22 cellular contexts compared by ENCODE assay signal in genomic region chr9:563200-563599, GRCh38. TPM values are rescaled to one million over a fixed set of nuclear protein-coding genes. Genes with fewer than 3 reads are reported as not detected.
DNase-seq lines count a peak whose midpoint lies in the region; ATAC-seq, FAIRE-seq and TF ChIP-seq lines count a peak whose summit lies in the region.
"Had no signal": no experiment of that assay in that cellular context is flagged by ENCODE, and none has a peak within 500 bp of the region (broad histone marks: within the 10 kb centered on the region; RNA-seq: fewer than 3 reads in every experiment).

No MANE protein-coding gene starts in this region.

- ATAC-seq in A549 (peak in 1 of 2 experiments; percentile 32; a peak in 2 of 6 replicates), heart right ventricle (peak in 2 of 8 donors; percentile 7 to 29), HG03097 (IDR thresholded peaks at IDR 0.05; ENCODE audit: low FRiP score, unreplicated experiment) (no peak)
- ATAC-seq: activated CD8-positive, alpha-beta memory T cell treated with anti-CD3 and anti-CD28 coated beads, Interleukin-2, amount 10 ng/mL, durations not matched to agents 7 days and 5 days; activated T-cell treated with anti-CD3 and anti-CD28 coated beads, Interleukin-2, amount 50 U/mL, for 72 hours; stimulated activated naive B cell treated with anti-CD40 and anti-IgM and Interleukin-4, amounts not matched to agents 10 μg/mL and 1 μg/mL and 100 μg/mL, for 72 hours had no signal

- no peak for DNase-seq in A549 (ENCODE audit: low read depth in 1 of 2, low spot score in 1 of 2)
- peak; percentile 1 for DNase-seq in SK-MEL-5 (ENCODE audit: low read depth, low spot score)
- no peak for DNase-seq in heart right ventricle
- DNase-seq in putamen (ENCODE audit: low spot score) = peak; percentile 86
- DNase-seq in NCI-H2029 (lab: John Stamatoyannopoulos, UW) = no peak
- no peak for DNase-seq in RCC 7860 (ENCODE audit: low spot score)
- DNase-seq: activated CD4-positive, alpha-beta T cell treated with anti-CD3 and anti-CD28 coated beads, Interleukin-2, amount 50 U/mL, for 1 hour; activated CD8-positive, alpha-beta memory T cell treated with anti-CD3 and anti-CD28 coated beads, Interleukin-2, amount 10 ng/mL, durations not matched to agents 7 days and 5 days; activated naive CD4-positive, alpha-beta T cell; activated T-cell treated with anti-CD3 and anti-CD28 coated beads, Interleukin-2, amount 50 U/mL, for 72 hours; COR-L47; GF-D8; glutamatergic neuron; HCEC 1CT; kidney; NCI-H2081; NCI-H748 treated with DMSO at 0.1 percent for 48 hours; posterior cingulate gyrus; stimulated activated CD4-positive, alpha-beta T cell treated with anti-CD3 and anti-CD28 coated beads, Interleukin-15, amount 100 ng/mL, for 24 hours; stimulated activated naive B cell treated with anti-CD40 and anti-IgM and Interleukin-4, amounts not matched to agents 10 μg/mL and 1 μg/mL and 100 μg/mL, for 72 hours had no signal

- no peak for TF ChIP-seq CTCF in A549 (IDR thresholded peaks at IDR 0.05)
- TF ChIP-seq CTCF in heart right ventricle (IDR thresholded peaks at IDR 0.05) = no peak

- TF ChIP-seq EP300 in A549 (IDR thresholded peaks at IDR 0.05) = no peak

- peaks cover 0 to 6% (median 0%) of the 10 kb centered on the region in 9 donors for H3K36me3 ChIP-seq in heart right ventricle
- H3K36me3 ChIP-seq: BLaER1 treated with 17β-estradiol and CSF1 and Interleukin-3, amounts not matched to agents 10 nM and 100 nM had no signal

- WGBS in A549 (ENCODE audit: missing lambda C conversion rate) = 81% methylated on average over 1 of the region's 1 CpG
- 42 to 56% methylated on average over 1 of the region's 1 CpG for WGBS in heart right ventricle, 2 donors

- H3K27ac ChIP-seq in A549 = peak overlapping the region; percentile 66 to 68
- peak overlapping the region in 7 of 10 donors; percentile 1 to 55 (median 31) for H3K27ac ChIP-seq in heart right ventricle
- H3K27ac ChIP-seq: BLaER1 treated with 17β-estradiol and CSF1 and Interleukin-3, amounts not matched to agents 10 nM and 100 nM had no signal

- intact Hi-C loops in heart right ventricle (cut with DNase I) = no loop called here

- POLR2A ChIA-PET in A549 (lab: Yijun Ruan, JAX) = no interaction called here

- H3K4me2 ChIP-seq in A549 = peak overlapping the region; percentile 79
- H3K4me2 ChIP-seq: BLaER1 treated with 17β-estradiol and CSF1 and Interleukin-3, amounts not matched to agents 10 nM and 100 nM had no signal

- H3K4me3 ChIP-seq in A549 = peak overlapping the region; percentile 13; the same call in 1 of the 3 replicates
- H3K4me3 ChIP-seq in heart right ventricle = no peak overlapping the region
- H3K4me3 ChIP-seq: BLaER1 treated with 17β-estradiol and CSF1 and Interleukin-3, amounts not matched to agents 10 nM and 100 nM had no signal

- H3K27me3 ChIP-seq in heart right ventricle = no peaks in the 10 kb centered on the region
- H3K27me3 ChIP-seq: BLaER1 treated with 17β-estradiol and CSF1 and Interleukin-3, amounts not matched to agents 10 nM and 100 nM had no signal

- FAIRE-seq in A549 (lab: Jason Lieb, UNC) (peak; percentile 32), RCC 7860 (lab: Jason Lieb, UNC) (no peak)
- FAIRE-seq: kidney had no signal

- in situ Hi-C loops in SK-MEL-5 (cut with HindIII; ENCODE audit: low pct_unique_long_range_greater_than_20kb, low sequenced_read_pairs) = no loop called here

- no peak for TF ChIP-seq POLR2A in A549 (IDR thresholded peaks at IDR 0.05; ENCODE audit: low read length)

- H3K4me1 ChIP-seq in A549 = peaks cover 57% of the 10 kb centered on the region
- H3K4me1 ChIP-seq in heart right ventricle = peaks cover 3 to 50% (median 19%) of the 10 kb centered on the region in 9 donors

- H3K9me3 ChIP-seq in A549 = peaks cover 16% of the 10 kb centered on the region; the same call in 2 of the 3 replicates
- peaks cover 0 to 19% (median 3%) of the 10 kb centered on the region in 11 donors for H3K9me3 ChIP-seq in heart right ventricle

- CTCF ChIA-PET in A549 (lab: Yijun Ruan, JAX) = interaction anchor here (0.6 kb wide), 1 partner anchor 308 kb away, joined by 4 read pairs; no protein-coding TSS in a partner anchor

- TF ChIP-seq RAD21 in A549 (conservative IDR thresholded peaks at IDR 0.05 in 1 of 2, IDR thresholded peaks at IDR 0.05 in 1 of 2) = no peak

TF ChIP-seq in A549, 52 proteins besides CTCF, POLR2A, EP300 and RAD21:
- no peak for TF ChIP-seq RNF2 (IDR thresholded peaks at IDR 0.05; ENCODE audit: borderline replicate concordance, low read depth)
- no peak for TF ChIP-seq EHF (CRISPR knock-in tag; IDR thresholded peaks at IDR 0.05)
- TF ChIP-seq KDM1A (IDR thresholded peaks at IDR 0.05; ENCODE audit: low read depth) = no peak
- no peak for TF ChIP-seq TP53 (CRISPR knock-in tag; IDR thresholded peaks at IDR 0.05)
- no peak for TF ChIP-seq MAFK (IDR thresholded peaks at IDR 0.05; ENCODE audit: partially characterized antibody)
- TF ChIP-seq JUNB (IDR thresholded peaks at IDR 0.05) = no peak
- no peak for TF ChIP-seq CHD2 (IDR thresholded peaks at IDR 0.05; ENCODE audit: low read length, partially characterized antibody)

RNA-seq across cellular contexts. Expression of gene KANK1, which starts 58.7 kb away (rescaled TPM):
- polyA plus RNA-seq in A549 (2011; rRNA removed) (21.2 and 24.2 TPM in 2 replicates), A549 (2017; fragmentation: RNase III; extraction: RNeasy Plus Mini Kit Qiagen cat#74134 plus additional on column Dnase treatment) (12.0 to 14.9 TPM (median 14.7 TPM) in 3 replicates), heart right ventricle (100 to 1,000 TPM in 1 of 2 donors, 10 to 100 TPM in 1; 42.4 to 116 TPM)
- 11.9 and 12.5 TPM in 2 replicates for polyA plus RNA-seq in A549 (2012; cell fraction: cytosol; rRNA removed)
- 27.3 and 29.7 TPM in 2 replicates for polyA plus RNA-seq in A549 (2012; cell fraction: nucleus; rRNA removed)
- 38.2 and 52.2 TPM in 2 replicates for polyA minus RNA-seq in A549 (2011; rRNA and poly(A)+ RNA removed)
- total RNA-seq in SK-MEL-5 (2014; rRNA removed; shearing (Covaris generic)) = 73.9 and 77.8 TPM in 2 replicates
- 81.0 and 104 TPM in 2 replicates for polyA plus RNA-seq in SK-MEL-5 (2015; cell fraction: cytosol; rRNA removed)
- 85.3 and 103 TPM in 2 replicates for polyA plus RNA-seq in SK-MEL-5 (2015; cell fraction: nucleus; rRNA removed)
- total RNA-seq in heart right ventricle = 100 to 1,000 TPM in 8 of 10 donors, 10 to 100 TPM in 2; 89.0 to 136 (median 124) TPM

Comparison
In these comparisons a context has a peak if more than half of its experiments do, and no peak if none do; other contexts are left out.
1. DNase-seq: peak in SK-MEL-5 (single experiment) and putamen (single experiment); none in A549 (0 of 2), heart right ventricle (0 of 2), NCI-H2029 (single experiment) and RCC 7860 (single experiment).